Comparison of ENCODE assay signal across 11 cellular contexts in the genomic region with DNA sequence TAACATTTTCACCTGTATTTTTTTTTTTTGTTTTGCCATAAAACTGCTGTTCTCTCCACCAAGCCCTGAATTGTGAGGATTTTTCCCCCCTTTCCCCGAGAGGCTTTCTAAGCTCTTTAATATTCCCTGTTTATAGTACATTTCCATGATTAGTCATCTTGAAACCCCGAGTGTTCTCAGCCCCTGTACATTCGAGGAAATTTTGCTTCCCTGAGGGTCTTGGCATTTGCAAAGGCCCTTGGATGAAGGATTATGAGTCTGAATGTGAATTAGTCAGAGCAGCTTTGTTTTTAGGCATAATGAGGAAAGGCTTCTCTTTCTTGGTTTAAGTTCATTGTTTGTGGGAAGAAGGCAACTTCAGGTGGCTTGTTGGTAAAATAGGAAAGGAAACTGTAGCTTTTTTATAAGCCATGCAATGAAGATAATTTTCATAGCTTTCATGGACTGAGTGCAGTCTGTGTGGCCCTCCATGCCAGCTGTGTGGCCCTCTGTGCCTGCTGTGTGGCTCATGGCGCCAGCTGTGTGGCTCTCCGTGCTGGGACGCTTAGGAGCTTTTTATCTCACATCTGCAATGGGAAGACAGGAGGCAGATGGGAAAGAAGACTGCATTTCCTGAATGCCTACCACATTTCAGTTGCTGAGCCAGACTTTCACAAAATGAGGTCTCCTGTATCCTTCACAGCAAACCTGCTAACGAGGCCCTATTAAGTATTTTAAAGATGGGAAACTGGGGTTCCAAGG.
A peak's percentile ranks its signal among the peaks of the same experiment; 100 is the strongest.
DNase-seq lines count a peak whose midpoint lies in the region; ATAC-seq and TF ChIP-seq lines count a peak whose summit lies in the region.
"Had no signal": no experiment of that assay in that cellular context is flagged by ENCODE, and none has a peak within 500 bp of the region (broad histone marks: within the 10 kb centered on the region; RNA-seq: fewer than 3 reads in every experiment).

No MANE protein-coding gene starts in this region.

- H3K4me3 ChIP-seq in breast epithelium (no peak overlapping the region), liver (ENCODE audit: low read depth in 1 of 3, low read length in 3 of 3) (no peak overlapping the region), thyroid gland (replicated peaks in 1 of 3) (no peak overlapping the region)
- H3K4me3 ChIP-seq: HAP-1 had no signal

- H3K9me3 ChIP-seq in breast epithelium (no peaks in the 10 kb centered on the region), liver (ENCODE audit: control insufficient read depth in 4 of 4, low read length in 3 of 4) (no peaks in the 10 kb centered on the region), thyroid gland (no peaks in the 10 kb centered on the region)
- H3K9me3 ChIP-seq: HAP-1 had no signal

- TF ChIP-seq CTCF in breast epithelium (IDR thresholded peaks at IDR 0.05), result no peak
- TF ChIP-seq CTCF in liver (IDR thresholded peaks at IDR 0.05; ENCODE audit: low read depth, low read length, missing input control), result no peak
- TF ChIP-seq CTCF in thyroid gland (IDR thresholded peaks at IDR 0.05), result no peak

- intact Hi-C loops in breast epithelium (cut with DNase I; ENCODE audit: low total_unique reads), result no loop called here
- intact Hi-C loops in thyroid gland (cut with DNase I), result loop anchor here (10.0 kb wide), 1 partner anchor 108 kb away; no protein-coding TSS in a partner anchor

- H3K36me3 ChIP-seq in breast epithelium (no peaks in the 10 kb centered on the region), liver (ENCODE audit: control insufficient read depth in 4 of 4, insufficient read depth in 3 of 4, low read depth in 1 of 4, low read length in 3 of 4) (no peaks in the 10 kb centered on the region), thyroid gland (no peaks in the 10 kb centered on the region)

- WGBS in liver, result 78% methylated on average over 7 of the region's 7 CpGs
- 56 to 62% methylated on average over 7 of the region's 7 CpGs for WGBS in thyroid gland, 2 donors

- no peak for TF ChIP-seq RAD21 in liver (IDR thresholded peaks at IDR 0.05)

- H3K4me1 ChIP-seq in breast epithelium (peaks cover 0 to 27% of the 10 kb centered on the region in 2 donors), liver (ENCODE audit: control insufficient read depth in 4 of 4, insufficient read depth in 4 of 4, low read length in 3 of 4) (peaks cover 2 to 31% (median 21%) of the 10 kb centered on the region in 4 donors), thyroid gland (peaks cover 58 to 77% of the 10 kb centered on the region in 2 donors)

- TF ChIP-seq POLR2A in breast epithelium (IDR thresholded peaks at IDR 0.05) (no peak), thyroid gland (IDR thresholded peaks at IDR 0.05) (peak in 1 of 2 donors; percentile 11)

- H3K27ac ChIP-seq in breast epithelium (peak overlapping the region; percentile 68 to 85), liver (ENCODE audit: low read depth in 1 of 2, low read length in 2 of 2) (peak overlapping the region; percentile 3 to 28), thyroid gland (peak overlapping the region; percentile 69 to 92 (median 89))

- H3K9ac ChIP-seq in liver (ENCODE audit: low read depth in 1 of 2, low read length in 2 of 2), result no peak overlapping the region

- DNase-seq in DMS 273 (lab: John Stamatoyannopoulos, UW; ENCODE audit: unreplicated experiment) (peak; percentile 75), DMS 273 treated with DMSO at 0.1 percent for 48 hours (lab: John Stamatoyannopoulos, UW) (no peak), breast epithelium (ENCODE audit: low spot score in 2 of 2) (peak in 1 of 2 donors; percentile 41), thyroid gland (no peak), GDM1 (lab: John Stamatoyannopoulos, UW) (no peak)
- DNase-seq: 8988T, midbrain had no signal

- no peak for ATAC-seq in GM18873 (IDR thresholded peaks at IDR 0.05; ENCODE audit: low FRiP score, unreplicated experiment)
- ATAC-seq in GM21360 (IDR thresholded peaks at IDR 0.05; ENCODE audit: unreplicated experiment), result no peak

- H3K27me3 ChIP-seq in breast epithelium (no peaks in the 10 kb centered on the region), liver (ENCODE audit: control insufficient read depth in 4 of 4, insufficient read depth in 4 of 4, low read length in 3 of 4) (no peaks in the 10 kb centered on the region), thyroid gland (no peaks in the 10 kb centered on the region)

TF ChIP-seq in liver, 16 proteins besides CTCF, POLR2A, EP300 and RAD21:
- TF ChIP-seq, protein P1, sequence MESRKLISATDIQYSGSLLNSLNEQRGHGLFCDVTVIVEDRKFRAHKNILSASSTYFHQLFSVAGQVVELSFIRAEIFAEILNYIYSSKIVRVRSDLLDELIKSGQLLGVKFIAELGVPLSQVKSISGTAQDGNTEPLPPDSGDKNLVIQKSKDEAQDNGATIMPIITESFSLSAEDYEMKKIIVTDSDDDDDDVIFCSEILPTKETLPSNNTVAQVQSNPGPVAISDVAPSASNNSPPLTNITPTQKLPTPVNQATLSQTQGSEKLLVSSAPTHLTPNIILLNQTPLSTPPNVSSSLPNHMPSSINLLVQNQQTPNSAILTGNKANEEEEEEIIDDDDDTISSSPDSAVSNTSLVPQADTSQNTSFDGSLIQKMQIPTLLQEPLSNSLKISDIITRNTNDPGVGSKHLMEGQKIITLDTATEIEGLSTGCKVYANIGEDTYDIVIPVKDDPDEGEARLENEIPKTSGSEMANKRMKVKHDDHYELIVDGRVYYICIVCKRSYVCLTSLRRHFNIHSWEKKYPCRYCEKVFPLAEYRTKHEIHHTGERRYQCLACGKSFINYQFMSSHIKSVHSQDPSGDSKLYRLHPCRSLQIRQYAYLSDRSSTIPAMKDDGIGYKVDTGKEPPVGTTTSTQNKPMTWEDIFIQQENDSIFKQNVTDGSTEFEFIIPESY (IDR thresholded peaks at IDR 0.05), result no peak
- TF ChIP-seq YY1 (IDR thresholded peaks at IDR 0.05) (no peak), TAF1 (conservative IDR thresholded peaks at IDR 0.05) (no peak), FOXA2 (IDR thresholded peaks at IDR 0.05) (no peak), HNF4G (IDR thresholded peaks at IDR 0.05) (no peak), GABPA (IDR thresholded peaks at IDR 0.05 in 1 of 2, conservative IDR thresholded peaks at IDR 0.05 in 1 of 2) (no peak)
- TF ChIP-seq, protein P2, sequence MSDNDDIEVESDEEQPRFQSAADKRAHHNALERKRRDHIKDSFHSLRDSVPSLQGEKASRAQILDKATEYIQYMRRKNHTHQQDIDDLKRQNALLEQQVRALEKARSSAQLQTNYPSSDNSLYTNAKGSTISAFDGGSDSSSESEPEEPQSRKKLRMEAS (IDR thresholded peaks at IDR 0.05), result no peak

Comparison
In these comparisons a context has a peak if more than half of its experiments do, and no peak if none do; other contexts are left out.
1. H3K27ac ChIP-seq: peak in every context shown above with its lines; median percentile 89 in thyroid gland; 76 in breast epithelium; 16 in liver.